Comparison of ENCODE assay signal across 25 cellular contexts in genomic region chr7:110129159-110129558, GRCh38.
"Had no signal": no experiment of that assay in that cellular context is flagged by ENCODE, and none has a peak within 500 bp of the region (broad histone marks: within the 10 kb centered on the region; RNA-seq: fewer than 3 reads in every experiment).

No MANE protein-coding gene starts in this region.

- H3K9me3 ChIP-seq: colonic mucosa, esophagus squamous epithelium, gastrocnemius medialis, gastroesophageal sphincter had no signal

- DNase-seq: colonic mucosa; cortex of kidney; dermis blood vessel endothelial cell; dorsolateral prefrontal cortex; effector CD4-positive, alpha-beta T cell; effector CD8-positive, alpha-beta T cell; effector memory CD4-positive, alpha-beta T cell; effector memory CD8-positive, alpha-beta T cell; endodermal cell; erythroblast; esophagus squamous epithelium; foreskin fibroblast; foreskin keratinocyte; foreskin melanocyte; gastrocnemius medialis; glutamatergic neuron; head of caudate nucleus; heart left ventricle; heart right ventricle had no signal

- H3K4me2 ChIP-seq: hepatocyte had no signal

- ATAC-seq: effector memory CD8-positive, alpha-beta T cell; esophagus mucosa; foreskin keratinocyte; gastrocnemius medialis; gastroesophageal sphincter; heart left ventricle; heart right ventricle had no signal

- H3K36me3 ChIP-seq: colonic mucosa, esophagus muscularis mucosa, esophagus squamous epithelium, gastrocnemius medialis, gastroesophageal sphincter, heart left ventricle, heart right ventricle had no signal

- H3K4me1 ChIP-seq: colonic mucosa, esophagus muscularis mucosa, esophagus squamous epithelium, foreskin keratinocyte, gastrocnemius medialis, gastroesophageal sphincter, heart left ventricle, heart right ventricle had no signal

- H3K27me3 ChIP-seq: colonic mucosa, dorsolateral prefrontal cortex, esophagus muscularis mucosa, esophagus squamous epithelium, foreskin keratinocyte, gastrocnemius medialis, gastroesophageal sphincter, heart left ventricle, heart right ventricle, hepatocyte had no signal

- H3K4me3 ChIP-seq: colonic mucosa, coronary artery, dorsolateral prefrontal cortex, esophagus muscularis mucosa, esophagus squamous epithelium, gastrocnemius medialis, gastroesophageal sphincter, heart left ventricle, heart right ventricle, hepatocyte had no signal

- H3K79me2 ChIP-seq: hepatocyte had no signal

- H3K27ac ChIP-seq: colonic mucosa, coronary artery, dorsolateral prefrontal cortex, epithelial cell of prostate, esophagus muscularis mucosa, esophagus squamous epithelium, foreskin keratinocyte, gastrocnemius medialis, gastroesophageal sphincter, heart left ventricle, heart right ventricle, hepatocyte had no signal

- H2AFZ ChIP-seq: hepatocyte had no signal
